1 cellular context compared by ENCODE assay signal in the genomic region with DNA sequence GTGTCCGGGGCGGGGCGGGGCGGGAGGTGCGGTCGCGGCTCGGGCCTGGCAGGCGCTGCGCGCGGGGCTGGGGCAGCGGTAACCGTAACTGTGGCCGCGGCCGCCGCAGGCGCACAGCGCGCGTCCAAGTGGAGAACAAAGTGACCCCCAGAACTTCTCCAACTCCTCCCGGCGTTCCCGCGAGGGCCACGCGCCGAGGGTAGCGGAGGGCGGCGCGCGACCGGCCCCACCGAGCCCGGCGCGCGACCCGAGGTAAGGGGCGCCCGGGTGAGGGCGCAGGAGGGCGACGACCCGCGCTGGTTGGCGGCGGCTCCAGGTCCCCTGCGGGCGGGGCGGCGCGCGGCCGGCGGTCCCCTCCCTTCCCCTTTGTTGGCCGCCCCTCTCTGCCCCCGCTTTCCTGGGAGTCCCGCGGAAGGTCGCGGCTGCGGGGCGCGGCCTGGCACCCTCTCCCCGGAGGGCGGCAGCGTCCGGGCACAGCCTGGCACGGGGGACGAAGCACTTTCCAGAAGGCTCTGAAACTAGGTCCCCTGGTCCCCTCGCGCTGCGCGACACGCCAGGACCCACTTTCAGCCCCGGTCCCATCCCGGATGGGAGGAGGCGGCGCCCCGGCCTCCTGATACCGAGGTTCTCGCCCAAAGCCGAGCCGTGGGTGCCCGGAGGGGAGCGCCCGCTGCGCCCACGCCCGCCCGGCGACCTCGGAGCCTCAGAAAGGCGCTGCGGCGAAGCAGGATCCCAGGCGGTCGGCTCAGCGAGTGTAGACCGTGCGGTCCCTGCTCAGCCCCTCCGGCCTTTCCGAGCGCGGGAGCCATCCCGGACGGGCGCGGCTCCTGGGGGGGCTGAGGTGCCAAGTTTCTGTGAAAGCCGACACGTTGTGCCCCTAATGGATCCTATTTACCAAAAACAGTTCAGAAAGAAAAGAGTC.
TF ChIP-seq lines count a peak whose summit lies in the region.

A gene (plus strand): TSS at position 75 of the 922 bp plus-strand sequence. CDS start 133,909 bp downstream, outside the sequence.

TF ChIP-seq in HEK293, 187 proteins besides CTCF, POLR2A, EP300 and RAD21 (continued from another document and continues in another):
- no peak for TF ChIP-seq ZNF23 (tag by site-specific recombination; IDR thresholded peaks at IDR 0.05; ENCODE audit: borderline replicate concordance)
- TF ChIP-seq, protein P1, sequence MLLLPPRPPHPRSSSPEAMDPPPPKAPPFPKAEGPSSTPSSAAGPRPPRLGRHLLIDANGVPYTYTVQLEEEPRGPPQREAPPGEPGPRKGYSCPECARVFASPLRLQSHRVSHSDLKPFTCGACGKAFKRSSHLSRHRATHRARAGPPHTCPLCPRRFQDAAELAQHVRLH (tag by site-specific recombination; IDR thresholded peaks at IDR 0.05) = no peak
- TF ChIP-seq ZNF341 (tag by site-specific recombination; IDR thresholded peaks at IDR 0.05; ENCODE audit: low read depth) = peak; percentile 90
- TF ChIP-seq, protein P2, sequence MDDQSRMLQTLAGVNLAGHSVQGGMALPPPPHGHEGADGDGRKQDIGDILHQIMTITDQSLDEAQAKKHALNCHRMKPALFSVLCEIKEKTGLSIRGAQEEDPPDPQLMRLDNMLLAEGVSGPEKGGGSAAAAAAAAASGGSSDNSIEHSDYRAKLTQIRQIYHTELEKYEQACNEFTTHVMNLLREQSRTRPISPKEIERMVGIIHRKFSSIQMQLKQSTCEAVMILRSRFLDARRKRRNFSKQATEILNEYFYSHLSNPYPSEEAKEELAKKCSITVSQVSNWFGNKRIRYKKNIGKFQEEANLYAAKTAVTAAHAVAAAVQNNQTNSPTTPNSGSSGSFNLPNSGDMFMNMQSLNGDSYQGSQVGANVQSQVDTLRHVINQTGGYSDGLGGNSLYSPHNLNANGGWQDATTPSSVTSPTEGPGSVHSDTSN (CRISPR knock-in tag; IDR thresholded peaks at IDR 0.05) = 0 out of 2 replicates have a peak, but pooled peaks have one; percentile 20
- TF ChIP-seq KLF1 (tag by site-specific recombination; IDR thresholded peaks at IDR 0.05) = peak; percentile 71
- TF ChIP-seq, protein P3, sequence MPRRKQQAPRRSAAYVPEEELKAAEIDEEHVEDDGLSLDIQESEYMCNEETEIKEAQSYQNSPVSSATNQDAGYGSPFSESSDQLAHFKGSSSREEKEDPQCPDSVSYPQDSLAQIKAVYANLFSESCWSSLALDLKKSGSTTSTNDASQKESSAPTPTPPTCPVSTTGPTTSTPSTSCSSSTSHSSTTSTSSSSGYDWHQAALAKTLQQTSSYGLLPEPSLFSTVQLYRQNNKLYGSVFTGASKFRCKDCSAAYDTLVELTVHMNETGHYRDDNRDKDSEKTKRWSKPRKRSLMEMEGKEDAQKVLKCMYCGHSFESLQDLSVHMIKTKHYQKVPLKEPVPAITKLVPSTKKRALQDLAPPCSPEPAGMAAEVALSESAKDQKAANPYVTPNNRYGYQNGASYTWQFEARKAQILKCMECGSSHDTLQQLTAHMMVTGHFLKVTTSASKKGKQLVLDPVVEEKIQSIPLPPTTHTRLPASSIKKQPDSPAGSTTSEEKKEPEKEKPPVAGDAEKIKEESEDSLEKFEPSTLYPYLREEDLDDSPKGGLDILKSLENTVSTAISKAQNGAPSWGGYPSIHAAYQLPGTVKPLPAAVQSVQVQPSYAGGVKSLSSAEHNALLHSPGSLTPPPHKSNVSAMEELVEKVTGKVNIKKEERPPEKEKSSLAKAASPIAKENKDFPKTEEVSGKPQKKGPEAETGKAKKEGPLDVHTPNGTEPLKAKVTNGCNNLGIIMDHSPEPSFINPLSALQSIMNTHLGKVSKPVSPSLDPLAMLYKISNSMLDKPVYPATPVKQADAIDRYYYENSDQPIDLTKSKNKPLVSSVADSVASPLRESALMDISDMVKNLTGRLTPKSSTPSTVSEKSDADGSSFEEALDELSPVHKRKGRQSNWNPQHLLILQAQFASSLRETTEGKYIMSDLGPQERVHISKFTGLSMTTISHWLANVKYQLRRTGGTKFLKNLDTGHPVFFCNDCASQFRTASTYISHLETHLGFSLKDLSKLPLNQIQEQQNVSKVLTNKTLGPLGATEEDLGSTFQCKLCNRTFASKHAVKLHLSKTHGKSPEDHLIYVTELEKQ (tag by site-specific recombination; IDR thresholded peaks at IDR 0.05; ENCODE audit: borderline replicate concordance) = no peak
- no peak for TF ChIP-seq ZNF146 (tag by site-specific recombination; IDR thresholded peaks at IDR 0.05)
- peak; percentile 44 for TF ChIP-seq ZNF600 (tag by site-specific recombination; IDR thresholded peaks at IDR 0.05)
- no peak for TF ChIP-seq TCF7L2 (IDR thresholded peaks at IDR 0.05; ENCODE audit: borderline replicate concordance, low read depth, low read length)
- TF ChIP-seq, protein P4, sequence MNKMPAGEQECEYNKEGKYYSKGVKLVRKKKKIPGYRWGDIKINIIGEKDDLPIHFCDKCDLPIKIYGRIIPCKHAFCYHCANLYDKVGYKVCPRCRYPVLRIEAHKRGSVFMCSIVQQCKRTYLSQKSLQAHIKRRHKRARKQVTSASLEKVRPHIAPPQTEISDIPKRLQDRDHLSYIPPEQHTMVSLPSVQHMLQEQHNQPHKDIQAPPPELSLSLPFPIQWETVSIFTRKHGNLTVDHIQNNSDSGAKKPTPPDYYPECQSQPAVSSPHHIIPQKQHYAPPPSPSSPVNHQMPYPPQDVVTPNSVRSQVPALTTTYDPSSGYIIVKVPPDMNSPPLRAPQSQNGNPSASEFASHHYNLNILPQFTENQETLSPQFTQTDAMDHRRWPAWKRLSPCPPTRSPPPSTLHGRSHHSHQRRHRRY (tag by site-specific recombination; IDR thresholded peaks at IDR 0.05) = no peak
- 0 out of 2 replicates have a peak, but pooled peaks have one; percentile 27 for TF ChIP-seq SP2 (tag by site-specific recombination; IDR thresholded peaks at IDR 0.05)
- TF ChIP-seq ZIC2 (tag by site-specific recombination; IDR thresholded peaks at IDR 0.05) = peak; percentile 59
- no peak for TF ChIP-seq ZNF610 (tag by site-specific recombination; IDR thresholded peaks at IDR 0.05; ENCODE audit: borderline replicate concordance)
- TF ChIP-seq, protein P5, sequence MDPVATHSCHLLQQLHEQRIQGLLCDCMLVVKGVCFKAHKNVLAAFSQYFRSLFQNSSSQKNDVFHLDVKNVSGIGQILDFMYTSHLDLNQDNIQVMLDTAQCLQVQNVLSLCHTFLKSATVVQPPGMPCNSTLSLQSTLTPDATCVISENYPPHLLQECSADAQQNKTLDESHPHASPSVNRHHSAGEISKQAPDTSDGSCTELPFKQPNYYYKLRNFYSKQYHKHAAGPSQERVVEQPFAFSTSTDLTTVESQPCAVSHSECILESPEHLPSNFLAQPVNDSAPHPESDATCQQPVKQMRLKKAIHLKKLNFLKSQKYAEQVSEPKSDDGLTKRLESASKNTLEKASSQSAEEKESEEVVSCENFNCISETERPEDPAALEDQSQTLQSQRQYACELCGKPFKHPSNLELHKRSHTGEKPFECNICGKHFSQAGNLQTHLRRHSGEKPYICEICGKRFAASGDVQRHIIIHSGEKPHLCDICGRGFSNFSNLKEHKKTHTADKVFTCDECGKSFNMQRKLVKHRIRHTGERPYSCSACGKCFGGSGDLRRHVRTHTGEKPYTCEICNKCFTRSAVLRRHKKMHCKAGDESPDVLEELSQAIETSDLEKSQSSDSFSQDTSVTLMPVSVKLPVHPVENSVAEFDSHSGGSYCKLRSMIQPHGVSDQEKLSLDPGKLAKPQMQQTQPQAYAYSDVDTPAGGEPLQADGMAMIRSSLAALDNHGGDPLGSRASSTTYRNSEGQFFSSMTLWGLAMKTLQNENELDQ (tag by site-specific recombination; IDR thresholded peaks at IDR 0.05; ENCODE audit: low read depth) = no peak
- no peak for TF ChIP-seq ZNF530 (tag by site-specific recombination; IDR thresholded peaks at IDR 0.05; ENCODE audit: low read depth)
- TF ChIP-seq EGR2 (tag by site-specific recombination; IDR thresholded peaks at IDR 0.05; ENCODE audit: low read depth) = peak; percentile 75
- no peak for TF ChIP-seq ZNF202 (tag by site-specific recombination; IDR thresholded peaks at IDR 0.05; ENCODE audit: borderline replicate concordance)
- no peak for TF ChIP-seq GFI1B (tag by site-specific recombination; IDR thresholded peaks at IDR 0.05)
- TF ChIP-seq ZNF211 (tag by site-specific recombination; IDR thresholded peaks at IDR 0.05; ENCODE audit: low read depth) = no peak
- no peak for TF ChIP-seq HOXC10 (CRISPR knock-in tag; IDR thresholded peaks at IDR 0.05)
- TF ChIP-seq ZNF792 (tag by site-specific recombination; IDR thresholded peaks at IDR 0.05) = 0 out of 2 replicates have a peak, but pooled peaks have one; percentile 54
- no peak for TF ChIP-seq ZNF354C (tag by site-specific recombination; IDR thresholded peaks at IDR 0.05; ENCODE audit: borderline replicate concordance, low read depth)
- no peak; the same call in 1 of the 2 replicates for TF ChIP-seq ZBTB20 (tag by site-specific recombination; IDR thresholded peaks at IDR 0.05)
- no peak for TF ChIP-seq ZBTB21 (tag by site-specific recombination; IDR thresholded peaks at IDR 0.05)
- TF ChIP-seq ZNF311 (tag by site-specific recombination; IDR thresholded peaks at IDR 0.05; ENCODE audit: borderline replicate concordance) = no peak
- TF ChIP-seq ZNF114 (tag by site-specific recombination; IDR thresholded peaks at IDR 0.05) = no peak
- TF ChIP-seq, protein P6, sequence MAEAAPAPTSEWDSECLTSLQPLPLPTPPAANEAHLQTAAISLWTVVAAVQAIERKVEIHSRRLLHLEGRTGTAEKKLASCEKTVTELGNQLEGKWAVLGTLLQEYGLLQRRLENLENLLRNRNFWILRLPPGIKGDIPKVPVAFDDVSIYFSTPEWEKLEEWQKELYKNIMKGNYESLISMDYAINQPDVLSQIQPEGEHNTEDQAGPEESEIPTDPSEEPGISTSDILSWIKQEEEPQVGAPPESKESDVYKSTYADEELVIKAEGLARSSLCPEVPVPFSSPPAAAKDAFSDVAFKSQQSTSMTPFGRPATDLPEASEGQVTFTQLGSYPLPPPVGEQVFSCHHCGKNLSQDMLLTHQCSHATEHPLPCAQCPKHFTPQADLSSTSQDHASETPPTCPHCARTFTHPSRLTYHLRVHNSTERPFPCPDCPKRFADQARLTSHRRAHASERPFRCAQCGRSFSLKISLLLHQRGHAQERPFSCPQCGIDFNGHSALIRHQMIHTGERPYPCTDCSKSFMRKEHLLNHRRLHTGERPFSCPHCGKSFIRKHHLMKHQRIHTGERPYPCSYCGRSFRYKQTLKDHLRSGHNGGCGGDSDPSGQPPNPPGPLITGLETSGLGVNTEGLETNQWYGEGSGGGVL (tag by site-specific recombination; IDR thresholded peaks at IDR 0.05) = peak; percentile 66; the same call in 1 of the 2 replicates
- no peak for TF ChIP-seq ZNF701 (tag by site-specific recombination; IDR thresholded peaks at IDR 0.05)
- no peak for TF ChIP-seq ZNF514 (tag by site-specific recombination; IDR thresholded peaks at IDR 0.05)
- no peak for TF ChIP-seq ZNF175 (tag by site-specific recombination; IDR thresholded peaks at IDR 0.05)
- TF ChIP-seq, protein P7, sequence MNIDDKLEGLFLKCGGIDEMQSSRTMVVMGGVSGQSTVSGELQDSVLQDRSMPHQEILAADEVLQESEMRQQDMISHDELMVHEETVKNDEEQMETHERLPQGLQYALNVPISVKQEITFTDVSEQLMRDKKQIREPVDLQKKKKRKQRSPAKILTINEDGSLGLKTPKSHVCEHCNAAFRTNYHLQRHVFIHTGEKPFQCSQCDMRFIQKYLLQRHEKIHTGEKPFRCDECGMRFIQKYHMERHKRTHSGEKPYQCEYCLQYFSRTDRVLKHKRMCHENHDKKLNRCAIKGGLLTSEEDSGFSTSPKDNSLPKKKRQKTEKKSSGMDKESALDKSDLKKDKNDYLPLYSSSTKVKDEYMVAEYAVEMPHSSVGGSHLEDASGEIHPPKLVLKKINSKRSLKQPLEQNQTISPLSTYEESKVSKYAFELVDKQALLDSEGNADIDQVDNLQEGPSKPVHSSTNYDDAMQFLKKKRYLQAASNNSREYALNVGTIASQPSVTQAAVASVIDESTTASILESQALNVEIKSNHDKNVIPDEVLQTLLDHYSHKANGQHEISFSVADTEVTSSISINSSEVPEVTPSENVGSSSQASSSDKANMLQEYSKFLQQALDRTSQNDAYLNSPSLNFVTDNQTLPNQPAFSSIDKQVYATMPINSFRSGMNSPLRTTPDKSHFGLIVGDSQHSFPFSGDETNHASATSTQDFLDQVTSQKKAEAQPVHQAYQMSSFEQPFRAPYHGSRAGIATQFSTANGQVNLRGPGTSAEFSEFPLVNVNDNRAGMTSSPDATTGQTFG (tag by site-specific recombination; IDR thresholded peaks at IDR 0.05; ENCODE audit: borderline replicate concordance) = no peak
- TF ChIP-seq, protein P8, sequence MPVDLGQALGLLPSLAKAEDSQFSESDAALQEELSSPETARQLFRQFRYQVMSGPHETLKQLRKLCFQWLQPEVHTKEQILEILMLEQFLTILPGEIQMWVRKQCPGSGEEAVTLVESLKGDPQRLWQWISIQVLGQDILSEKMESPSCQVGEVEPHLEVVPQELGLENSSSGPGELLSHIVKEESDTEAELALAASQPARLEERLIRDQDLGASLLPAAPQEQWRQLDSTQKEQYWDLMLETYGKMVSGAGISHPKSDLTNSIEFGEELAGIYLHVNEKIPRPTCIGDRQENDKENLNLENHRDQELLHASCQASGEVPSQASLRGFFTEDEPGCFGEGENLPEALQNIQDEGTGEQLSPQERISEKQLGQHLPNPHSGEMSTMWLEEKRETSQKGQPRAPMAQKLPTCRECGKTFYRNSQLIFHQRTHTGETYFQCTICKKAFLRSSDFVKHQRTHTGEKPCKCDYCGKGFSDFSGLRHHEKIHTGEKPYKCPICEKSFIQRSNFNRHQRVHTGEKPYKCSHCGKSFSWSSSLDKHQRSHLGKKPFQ (tag by site-specific recombination; IDR thresholded peaks at IDR 0.05) = no peak
- TF ChIP-seq ZNF549 (tag by site-specific recombination; IDR thresholded peaks at IDR 0.05) = no peak
- TF ChIP-seq, protein P9, sequence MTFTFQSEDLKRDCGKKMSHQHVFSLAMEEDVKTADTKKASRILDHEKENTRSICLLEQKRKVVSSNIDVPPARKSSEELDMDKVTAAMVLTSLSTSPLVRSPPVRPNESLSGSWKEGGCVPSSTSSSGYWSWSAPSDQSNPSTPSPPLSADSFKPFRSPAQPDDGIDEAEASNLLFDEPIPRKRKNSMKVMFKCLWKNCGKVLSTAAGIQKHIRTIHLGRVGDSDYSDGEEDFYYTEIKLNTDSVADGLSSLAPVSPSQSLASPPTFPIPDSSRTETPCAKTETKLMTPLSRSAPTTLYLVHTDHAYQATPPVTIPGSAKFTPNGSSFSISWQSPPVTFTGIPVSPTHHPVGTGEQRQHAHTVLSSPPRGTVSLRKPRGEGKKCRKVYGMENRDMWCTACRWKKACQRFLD (tag by site-specific recombination; IDR thresholded peaks at IDR 0.05) = no peak
- TF ChIP-seq ZBTB48 (tag by site-specific recombination; IDR thresholded peaks at IDR 0.05) = no peak; the same call in 1 of the 2 replicates
- TF ChIP-seq ZFP37 (tag by site-specific recombination; IDR thresholded peaks at IDR 0.05) = no peak
- no peak for TF ChIP-seq ZNF768 (tag by site-specific recombination; IDR thresholded peaks at IDR 0.05)
